1 cellular context compared by ENCODE assay signal in genomic region chr5:96316017-96316416, GRCh38.
TF ChIP-seq lines count a peak whose summit lies in the region.

No MANE protein-coding gene starts in this region.

TF ChIP-seq in GM12878, 131 proteins besides CTCF, POLR2A, EP300 and RAD21 (continued from another document):
- no peak for TF ChIP-seq ZBTB33 (IDR thresholded peaks at IDR 0.05)
- TF ChIP-seq CEBPZ (IDR thresholded peaks at IDR 0.05; ENCODE audit: low read depth, low read length) = no peak
- TF ChIP-seq CREB1 (IDR thresholded peaks at IDR 0.05; ENCODE audit: low read depth) = no peak
- no peak for TF ChIP-seq FOXK2 (IDR thresholded peaks at IDR 0.05)
- no peak for TF ChIP-seq RBBP5 (conservative IDR thresholded peaks at IDR 0.05)
- TF ChIP-seq RELB (IDR thresholded peaks at IDR 0.05; ENCODE audit: low read depth) = no peak
- no peak for TF ChIP-seq SMAD1 (IDR thresholded peaks at IDR 0.05; ENCODE audit: low read depth, partially characterized antibody)
- TF ChIP-seq KLF5 (IDR thresholded peaks at IDR 0.05; ENCODE audit: partially characterized antibody) = no peak
